Comparison of ENCODE assay signal across 1 cellular context in the genomic region with DNA sequence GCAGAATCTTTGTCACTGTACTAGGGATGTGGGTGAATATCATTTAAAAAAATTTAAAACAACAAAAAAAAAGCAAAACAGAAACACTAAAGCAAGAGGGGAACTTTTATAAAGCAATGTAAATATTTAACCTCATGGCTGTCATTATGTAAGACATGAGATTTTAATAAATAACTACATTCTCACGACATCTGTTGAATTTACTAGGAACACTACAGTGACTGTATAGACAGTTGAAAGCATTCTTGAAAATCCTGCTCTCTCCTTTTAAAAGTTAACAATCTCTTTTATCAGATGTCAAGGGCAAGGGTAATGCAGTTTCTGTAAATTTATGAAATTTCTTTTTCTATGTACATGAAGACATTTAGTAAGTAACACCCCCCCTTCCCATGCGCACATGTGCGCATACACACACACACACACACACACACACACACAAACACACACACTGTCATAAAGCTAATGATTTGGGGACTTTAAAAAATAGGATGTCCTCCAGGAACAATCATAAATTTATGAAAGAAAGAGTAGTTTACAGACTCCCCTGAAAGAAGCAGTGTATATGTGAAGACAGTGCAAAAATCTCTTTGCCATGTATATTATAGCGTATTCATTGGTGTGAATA.
TF ChIP-seq lines count a peak whose summit lies in the region.

No MANE protein-coding gene starts in this region.

TF ChIP-seq in HepG2, 621 proteins besides CTCF, POLR2A, EP300 and RAD21 (continued from another document and continues in another):
- TF ChIP-seq, protein P1, sequence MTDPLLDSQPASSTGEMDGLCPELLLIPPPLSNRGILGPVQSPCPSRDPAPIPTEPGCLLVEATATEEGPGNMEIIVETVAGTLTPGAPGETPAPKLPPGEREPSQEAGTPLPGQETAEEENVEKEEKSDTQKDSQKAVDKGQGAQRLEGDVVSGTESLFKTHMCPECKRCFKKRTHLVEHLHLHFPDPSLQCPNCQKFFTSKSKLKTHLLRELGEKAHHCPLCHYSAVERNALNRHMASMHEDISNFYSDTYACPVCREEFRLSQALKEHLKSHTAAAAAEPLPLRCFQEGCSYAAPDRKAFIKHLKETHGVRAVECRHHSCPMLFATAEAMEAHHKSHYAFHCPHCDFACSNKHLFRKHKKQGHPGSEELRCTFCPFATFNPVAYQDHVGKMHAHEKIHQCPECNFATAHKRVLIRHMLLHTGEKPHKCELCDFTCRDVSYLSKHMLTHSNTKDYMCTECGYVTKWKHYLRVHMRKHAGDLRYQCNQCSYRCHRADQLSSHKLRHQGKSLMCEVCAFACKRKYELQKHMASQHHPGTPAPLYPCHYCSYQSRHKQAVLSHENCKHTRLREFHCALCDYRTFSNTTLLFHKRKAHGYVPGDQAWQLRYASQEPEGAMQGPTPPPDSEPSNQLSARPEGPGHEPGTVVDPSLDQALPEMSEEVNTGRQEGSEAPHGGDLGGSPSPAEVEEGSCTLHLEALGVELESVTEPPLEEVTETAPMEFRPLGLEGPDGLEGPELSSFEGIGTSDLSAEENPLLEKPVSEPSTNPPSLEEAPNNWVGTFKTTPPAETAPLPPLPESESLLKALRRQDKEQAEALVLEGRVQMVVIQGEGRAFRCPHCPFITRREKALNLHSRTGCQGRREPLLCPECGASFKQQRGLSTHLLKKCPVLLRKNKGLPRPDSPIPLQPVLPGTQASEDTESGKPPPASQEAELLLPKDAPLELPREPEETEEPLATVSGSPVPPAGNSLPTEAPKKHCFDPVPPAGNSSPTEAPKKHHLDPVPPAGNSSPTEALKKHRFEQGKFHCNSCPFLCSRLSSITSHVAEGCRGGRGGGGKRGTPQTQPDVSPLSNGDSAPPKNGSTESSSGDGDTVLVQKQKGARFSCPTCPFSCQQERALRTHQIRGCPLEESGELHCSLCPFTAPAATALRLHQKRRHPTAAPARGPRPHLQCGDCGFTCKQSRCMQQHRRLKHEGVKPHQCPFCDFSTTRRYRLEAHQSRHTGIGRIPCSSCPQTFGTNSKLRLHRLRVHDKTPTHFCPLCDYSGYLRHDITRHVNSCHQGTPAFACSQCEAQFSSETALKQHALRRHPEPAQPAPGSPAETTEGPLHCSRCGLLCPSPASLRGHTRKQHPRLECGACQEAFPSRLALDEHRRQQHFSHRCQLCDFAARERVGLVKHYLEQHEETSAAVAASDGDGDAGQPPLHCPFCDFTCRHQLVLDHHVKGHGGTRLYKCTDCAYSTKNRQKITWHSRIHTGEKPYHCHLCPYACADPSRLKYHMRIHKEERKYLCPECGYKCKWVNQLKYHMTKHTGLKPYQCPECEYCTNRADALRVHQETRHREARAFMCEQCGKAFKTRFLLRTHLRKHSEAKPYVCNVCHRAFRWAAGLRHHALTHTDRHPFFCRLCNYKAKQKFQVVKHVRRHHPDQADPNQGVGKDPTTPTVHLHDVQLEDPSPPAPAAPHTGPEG (CRISPR knock-in tag; IDR thresholded peaks at IDR 0.05) = no peak
- TF ChIP-seq GTF3A (CRISPR knock-in tag; conservative IDR thresholded peaks at IDR 0.05) (no peak), ASH2L (IDR thresholded peaks at IDR 0.05; ENCODE audit: insufficient read length, low read depth, low read length) (peak; percentile 35), PHB2 (IDR thresholded peaks at IDR 0.05; ENCODE audit: partially characterized antibody) (no peak), SETDB1 (CRISPR knock-in tag; IDR thresholded peaks at IDR 0.05; ENCODE audit: borderline replicate concordance) (no peak), ZNF547 (CRISPR knock-in tag; IDR thresholded peaks at IDR 0.05) (no peak), NKX3-1 (CRISPR knock-in tag; IDR thresholded peaks at IDR 0.05) (no peak), SRF (IDR thresholded peaks at IDR 0.05; ENCODE audit: low read depth, low read length) (no peak), MTF2 (CRISPR knock-in tag; IDR thresholded peaks at IDR 0.05; ENCODE audit: borderline replicate concordance) (no peak), ZNF12 (CRISPR knock-in tag; IDR thresholded peaks at IDR 0.05) (no peak), RXRA (CRISPR knock-in tag; IDR thresholded peaks at IDR 0.05) (no peak), TBL1XR1 (IDR thresholded peaks at IDR 0.05; ENCODE audit: borderline replicate concordance, low read length, partially characterized antibody) (no peak), MBD4 (IDR thresholded peaks at IDR 0.05; ENCODE audit: borderline replicate concordance, low read length) (peak; percentile 57; the same call in 1 of the 2 replicates), ZZZ3 (CRISPR knock-in tag; IDR thresholded peaks at IDR 0.05; ENCODE audit: borderline replicate concordance) (no peak), WIZ (CRISPR knock-in tag; IDR thresholded peaks at IDR 0.05) (no peak), KAT8 (CRISPR knock-in tag; IDR thresholded peaks at IDR 0.05) (0 out of 2 replicates have a peak, but pooled peaks have one; percentile 27), CCDC6 (CRISPR knock-in tag; IDR thresholded peaks at IDR 0.05) (no peak), BORCS8-MEF2B (CRISPR knock-in tag; IDR thresholded peaks at IDR 0.05) (no peak), ZNF160 (CRISPR knock-in tag; IDR thresholded peaks at IDR 0.05) (no peak), ZNF143 (CRISPR knock-in tag; IDR thresholded peaks at IDR 0.05) (no peak), SOX6 (IDR thresholded peaks at IDR 0.05) (no peak), SOX6 (CRISPR knock-in tag; IDR thresholded peaks at IDR 0.05) (peak; percentile 53; the same call in 1 of the 2 replicates), NRL (CRISPR knock-in tag; IDR thresholded peaks at IDR 0.05; ENCODE audit: borderline replicate concordance) (no peak), SATB2 (CRISPR knock-in tag; IDR thresholded peaks at IDR 0.05) (no peak), NCOA2 (CRISPR knock-in tag; IDR thresholded peaks at IDR 0.05) (peak; percentile 89), HMG20A (CRISPR knock-in tag; IDR thresholded peaks at IDR 0.05; ENCODE audit: borderline replicate concordance) (peak; percentile 75), NR2F6 (IDR thresholded peaks at IDR 0.05) (peak; percentile 55), NR2F6 (CRISPR knock-in tag; IDR thresholded peaks at IDR 0.05) (peak; percentile 42), THYN1 (CRISPR knock-in tag; IDR thresholded peaks at IDR 0.05; ENCODE audit: borderline replicate concordance, low read depth) (no peak), ISL2 (CRISPR knock-in tag; IDR thresholded peaks at IDR 0.05) (peak; percentile 87), SAP130 (CRISPR knock-in tag; IDR thresholded peaks at IDR 0.05; ENCODE audit: low read depth) (peak; percentile 52), NONO (IDR thresholded peaks at IDR 0.05) (no peak), NONO (CRISPR knock-in tag; conservative IDR thresholded peaks at IDR 0.05) (no peak), FOXA3 (CRISPR knock-in tag; IDR thresholded peaks at IDR 0.05) (peak; percentile 74), FOXJ3 (CRISPR knock-in tag; IDR thresholded peaks at IDR 0.05; ENCODE audit: borderline replicate concordance) (peak; percentile 61; the same call in 1 of the 2 replicates), CREM (IDR thresholded peaks at IDR 0.05) (peak; percentile 73), CREM (CRISPR knock-in tag; IDR thresholded peaks at IDR 0.05) (no peak), ATM (IDR thresholded peaks at IDR 0.05; ENCODE audit: borderline replicate concordance) (no peak)
- TF ChIP-seq, protein P2, sequence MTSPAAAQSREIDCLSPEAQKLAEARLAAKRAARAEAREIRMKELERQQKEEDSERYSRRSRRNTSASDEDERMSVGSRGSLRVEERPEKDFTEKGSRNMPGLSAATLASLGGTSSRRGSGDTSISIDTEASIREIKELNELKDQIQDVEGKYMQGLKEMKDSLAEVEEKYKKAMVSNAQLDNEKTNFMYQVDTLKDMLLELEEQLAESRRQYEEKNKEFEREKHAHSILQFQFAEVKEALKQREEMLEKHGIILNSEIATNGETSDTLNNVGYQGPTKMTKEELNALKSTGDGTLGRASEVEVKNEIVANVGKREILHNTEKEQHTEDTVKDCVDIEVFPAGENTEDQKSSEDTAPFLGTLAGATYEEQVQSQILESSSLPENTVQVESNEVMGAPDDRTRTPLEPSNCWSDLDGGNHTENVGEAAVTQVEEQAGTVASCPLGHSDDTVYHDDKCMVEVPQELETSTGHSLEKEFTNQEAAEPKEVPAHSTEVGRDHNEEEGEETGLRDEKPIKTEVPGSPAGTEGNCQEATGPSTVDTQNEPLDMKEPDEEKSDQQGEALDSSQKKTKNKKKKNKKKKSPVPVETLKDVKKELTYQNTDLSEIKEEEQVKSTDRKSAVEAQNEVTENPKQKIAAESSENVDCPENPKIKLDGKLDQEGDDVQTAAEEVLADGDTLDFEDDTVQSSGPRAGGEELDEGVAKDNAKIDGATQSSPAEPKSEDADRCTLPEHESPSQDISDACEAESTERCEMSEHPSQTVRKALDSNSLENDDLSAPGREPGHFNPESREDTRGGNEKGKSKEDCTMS (CRISPR knock-in tag; conservative IDR thresholded peaks at IDR 0.05) = no peak
- TF ChIP-seq, protein P3, sequence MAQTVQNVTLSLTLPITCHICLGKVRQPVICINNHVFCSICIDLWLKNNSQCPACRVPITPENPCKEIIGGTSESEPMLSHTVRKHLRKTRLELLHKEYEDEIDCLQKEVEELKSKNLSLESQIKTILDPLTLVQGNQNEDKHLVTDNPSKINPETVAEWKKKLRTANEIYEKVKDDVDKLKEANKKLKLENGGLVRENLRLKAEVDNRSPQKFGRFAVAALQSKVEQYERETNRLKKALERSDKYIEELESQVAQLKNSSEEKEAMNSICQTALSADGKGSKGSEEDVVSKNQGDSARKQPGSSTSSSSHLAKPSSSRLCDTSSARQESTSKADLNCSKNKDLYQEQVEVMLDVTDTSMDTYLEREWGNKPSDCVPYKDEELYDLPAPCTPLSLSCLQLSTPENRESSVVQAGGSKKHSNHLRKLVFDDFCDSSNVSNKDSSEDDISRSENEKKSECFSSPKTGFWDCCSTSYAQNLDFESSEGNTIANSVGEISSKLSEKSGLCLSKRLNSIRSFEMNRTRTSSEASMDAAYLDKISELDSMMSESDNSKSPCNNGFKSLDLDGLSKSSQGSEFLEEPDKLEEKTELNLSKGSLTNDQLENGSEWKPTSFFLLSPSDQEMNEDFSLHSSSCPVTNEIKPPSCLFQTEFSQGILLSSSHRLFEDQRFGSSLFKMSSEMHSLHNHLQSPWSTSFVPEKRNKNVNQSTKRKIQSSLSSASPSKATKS (CRISPR knock-in tag; IDR thresholded peaks at IDR 0.05) = no peak
- TF ChIP-seq, protein P4, sequence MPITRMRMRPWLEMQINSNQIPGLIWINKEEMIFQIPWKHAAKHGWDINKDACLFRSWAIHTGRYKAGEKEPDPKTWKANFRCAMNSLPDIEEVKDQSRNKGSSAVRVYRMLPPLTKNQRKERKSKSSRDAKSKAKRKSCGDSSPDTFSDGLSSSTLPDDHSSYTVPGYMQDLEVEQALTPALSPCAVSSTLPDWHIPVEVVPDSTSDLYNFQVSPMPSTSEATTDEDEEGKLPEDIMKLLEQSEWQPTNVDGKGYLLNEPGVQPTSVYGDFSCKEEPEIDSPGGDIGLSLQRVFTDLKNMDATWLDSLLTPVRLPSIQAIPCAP (CRISPR knock-in tag; IDR thresholded peaks at IDR 0.05; ENCODE audit: low read depth) = no peak
- TF ChIP-seq, protein P5, sequence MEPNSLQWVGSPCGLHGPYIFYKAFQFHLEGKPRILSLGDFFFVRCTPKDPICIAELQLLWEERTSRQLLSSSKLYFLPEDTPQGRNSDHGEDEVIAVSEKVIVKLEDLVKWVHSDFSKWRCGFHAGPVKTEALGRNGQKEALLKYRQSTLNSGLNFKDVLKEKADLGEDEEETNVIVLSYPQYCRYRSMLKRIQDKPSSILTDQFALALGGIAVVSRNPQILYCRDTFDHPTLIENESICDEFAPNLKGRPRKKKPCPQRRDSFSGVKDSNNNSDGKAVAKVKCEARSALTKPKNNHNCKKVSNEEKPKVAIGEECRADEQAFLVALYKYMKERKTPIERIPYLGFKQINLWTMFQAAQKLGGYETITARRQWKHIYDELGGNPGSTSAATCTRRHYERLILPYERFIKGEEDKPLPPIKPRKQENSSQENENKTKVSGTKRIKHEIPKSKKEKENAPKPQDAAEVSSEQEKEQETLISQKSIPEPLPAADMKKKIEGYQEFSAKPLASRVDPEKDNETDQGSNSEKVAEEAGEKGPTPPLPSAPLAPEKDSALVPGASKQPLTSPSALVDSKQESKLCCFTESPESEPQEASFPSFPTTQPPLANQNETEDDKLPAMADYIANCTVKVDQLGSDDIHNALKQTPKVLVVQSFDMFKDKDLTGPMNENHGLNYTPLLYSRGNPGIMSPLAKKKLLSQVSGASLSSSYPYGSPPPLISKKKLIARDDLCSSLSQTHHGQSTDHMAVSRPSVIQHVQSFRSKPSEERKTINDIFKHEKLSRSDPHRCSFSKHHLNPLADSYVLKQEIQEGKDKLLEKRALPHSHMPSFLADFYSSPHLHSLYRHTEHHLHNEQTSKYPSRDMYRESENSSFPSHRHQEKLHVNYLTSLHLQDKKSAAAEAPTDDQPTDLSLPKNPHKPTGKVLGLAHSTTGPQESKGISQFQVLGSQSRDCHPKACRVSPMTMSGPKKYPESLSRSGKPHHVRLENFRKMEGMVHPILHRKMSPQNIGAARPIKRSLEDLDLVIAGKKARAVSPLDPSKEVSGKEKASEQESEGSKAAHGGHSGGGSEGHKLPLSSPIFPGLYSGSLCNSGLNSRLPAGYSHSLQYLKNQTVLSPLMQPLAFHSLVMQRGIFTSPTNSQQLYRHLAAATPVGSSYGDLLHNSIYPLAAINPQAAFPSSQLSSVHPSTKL (CRISPR knock-in tag; IDR thresholded peaks at IDR 0.05) = peak; percentile 86
- TF ChIP-seq, protein P6, sequence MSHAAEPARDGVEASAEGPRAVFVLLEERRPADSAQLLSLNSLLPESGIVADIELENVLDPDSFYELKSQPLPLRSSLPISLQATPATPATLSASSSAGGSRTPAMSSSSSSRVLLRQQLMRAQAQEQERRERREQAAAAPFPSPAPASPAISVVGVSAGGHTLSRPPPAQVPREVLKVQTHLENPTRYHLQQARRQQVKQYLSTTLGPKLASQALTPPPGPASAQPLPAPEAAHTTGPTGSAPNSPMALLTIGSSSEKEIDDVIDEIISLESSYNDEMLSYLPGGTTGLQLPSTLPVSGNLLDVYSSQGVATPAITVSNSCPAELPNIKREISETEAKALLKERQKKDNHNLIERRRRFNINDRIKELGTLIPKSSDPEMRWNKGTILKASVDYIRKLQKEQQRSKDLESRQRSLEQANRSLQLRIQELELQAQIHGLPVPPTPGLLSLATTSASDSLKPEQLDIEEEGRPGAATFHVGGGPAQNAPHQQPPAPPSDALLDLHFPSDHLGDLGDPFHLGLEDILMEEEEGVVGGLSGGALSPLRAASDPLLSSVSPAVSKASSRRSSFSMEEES (CRISPR knock-in tag; IDR thresholded peaks at IDR 0.05) = peak; percentile 42; the same call in 1 of the 2 replicates
- TF ChIP-seq, protein P7, sequence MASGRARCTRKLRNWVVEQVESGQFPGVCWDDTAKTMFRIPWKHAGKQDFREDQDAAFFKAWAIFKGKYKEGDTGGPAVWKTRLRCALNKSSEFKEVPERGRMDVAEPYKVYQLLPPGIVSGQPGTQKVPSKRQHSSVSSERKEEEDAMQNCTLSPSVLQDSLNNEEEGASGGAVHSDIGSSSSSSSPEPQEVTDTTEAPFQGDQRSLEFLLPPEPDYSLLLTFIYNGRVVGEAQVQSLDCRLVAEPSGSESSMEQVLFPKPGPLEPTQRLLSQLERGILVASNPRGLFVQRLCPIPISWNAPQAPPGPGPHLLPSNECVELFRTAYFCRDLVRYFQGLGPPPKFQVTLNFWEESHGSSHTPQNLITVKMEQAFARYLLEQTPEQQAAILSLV (CRISPR knock-in tag; IDR thresholded peaks at IDR 0.05; ENCODE audit: borderline replicate concordance) = no peak
- TF ChIP-seq, protein P8, sequence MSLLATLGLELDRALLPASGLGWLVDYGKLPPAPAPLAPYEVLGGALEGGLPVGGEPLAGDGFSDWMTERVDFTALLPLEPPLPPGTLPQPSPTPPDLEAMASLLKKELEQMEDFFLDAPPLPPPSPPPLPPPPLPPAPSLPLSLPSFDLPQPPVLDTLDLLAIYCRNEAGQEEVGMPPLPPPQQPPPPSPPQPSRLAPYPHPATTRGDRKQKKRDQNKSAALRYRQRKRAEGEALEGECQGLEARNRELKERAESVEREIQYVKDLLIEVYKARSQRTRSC (CRISPR knock-in tag; IDR thresholded peaks at IDR 0.05; ENCODE audit: low read depth) = no peak
